Comparison of ENCODE assay signal across 34 cellular contexts in the genomic region with DNA sequence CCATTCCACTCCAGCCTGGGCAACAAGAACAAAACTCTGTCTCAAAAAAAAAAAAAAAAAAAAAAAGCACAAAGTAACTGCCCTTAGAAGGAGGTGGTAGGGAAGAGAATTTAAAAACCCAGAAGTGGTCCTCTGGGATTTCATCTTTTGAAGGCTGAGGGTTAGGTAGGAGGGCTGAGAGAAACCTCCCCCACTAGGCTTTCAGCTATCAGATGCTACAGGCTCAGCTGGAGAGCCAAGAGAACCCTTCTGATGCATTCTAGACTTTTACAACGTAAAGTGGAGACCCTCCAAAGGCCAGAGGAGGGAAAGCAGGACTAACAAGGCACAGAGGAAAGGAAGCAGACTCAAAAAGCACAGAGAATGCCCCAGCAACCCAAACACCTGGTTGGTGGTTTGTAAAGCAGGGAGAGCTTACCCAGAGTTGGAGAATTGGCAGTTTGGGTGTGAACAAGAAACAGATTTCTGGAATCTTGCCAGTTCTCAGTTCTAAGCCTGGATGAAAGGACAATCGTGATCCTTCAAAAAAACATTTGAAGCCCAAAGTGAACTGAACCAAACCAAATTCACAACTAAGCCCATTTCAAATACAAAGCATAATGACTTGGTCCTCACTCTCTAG. TPM values are rescaled to one million over a fixed set of nuclear protein-coding genes. Genes with fewer than 3 reads are reported as not detected.
DNase-seq lines count a peak whose midpoint lies in the region; ATAC-seq, FAIRE-seq and TF ChIP-seq lines count a peak whose summit lies in the region.
"Had no signal": no experiment of that assay in that cellular context is flagged by ENCODE, and none has a peak within 500 bp of the region (broad histone marks: within the 10 kb centered on the region; RNA-seq: fewer than 3 reads in every experiment).

No MANE protein-coding gene starts in this region.

- no peaks in the 10 kb centered on the region for H3K27me3 ChIP-seq in KMS-11 (ENCODE audit: insufficient read depth, low read depth)
- H3K27me3 ChIP-seq: ascending aorta, gastroesophageal sphincter, hepatocyte, left lung, neural progenitor cell, testis had no signal

- no peak for TF ChIP-seq CTCF in KMS-11 (conservative IDR thresholded peaks at IDR 0.05; ENCODE audit: low read depth, low read length)

- CTCF ChIA-PET in activated naive CD4-positive, alpha-beta T cell treated with anti-CD3 and anti-CD28 coated beads, Interleukin-2, amount 10 ng/mL, durations not matched to agents 7 days and 5 days (lab: Charles Lee): interaction anchor here (0.7 kb wide), 1 partner anchor 474 kb away, joined by 3 read pairs; no protein-coding TSS in a partner anchor

- H3K36me3 ChIP-seq in KMS-11 (ENCODE audit: insufficient read depth): no peaks in the 10 kb centered on the region
- H3K36me3 ChIP-seq: ascending aorta, gastroesophageal sphincter, left lung, neural progenitor cell had no signal

- H3K4me3 Mint-ChIP-seq in activated naive CD4-positive, alpha-beta T cell treated with anti-CD3 and anti-CD28 coated beads, Interleukin-2, amount 10 ng/mL, durations not matched to agents 7 days and 5 days: no peak overlapping the region
- H3K4me3 Mint-ChIP-seq: activated B cell treated with CpG ODN at 0.5 μM for 24 hours; activated T-cell treated with anti-CD3 and anti-CD28 coated beads, Interleukin-2, amount 50 U/mL, for 24 hours; memory B cell; neural progenitor cell; stimulated activated naive CD8-positive, alpha-beta T cell treated with anti-CD3 and anti-CD28 coated beads, Interleukin-15, Interleukin-2, amounts not matched to agents 100 ng/mL and 50 ng/mL, for 24 hours had no signal

- DNase-seq in DMS 273 (lab: John Stamatoyannopoulos, UW; ENCODE audit: unreplicated experiment) (peak; percentile 35), DMS 273 treated with DMSO at 0.1 percent for 48 hours (lab: John Stamatoyannopoulos, UW) (no peak), NCI-H69 (lab: John Stamatoyannopoulos, UW) (peak; percentile 51), left colon (no peak), H54 (ENCODE audit: insufficient read length, low spot score) (no peak), NCI-H146 treated with DMSO at 0.1 percent for 48 hours (lab: John Stamatoyannopoulos, UW; ENCODE audit: unreplicated experiment) (no peak)
- no peak for DNase-seq in activated naive CD4-positive, alpha-beta T cell treated with anti-CD3 and anti-CD28 coated beads, Interleukin-2, amount 10 ng/mL, durations not matched to agents 7 days and 5 days
- DNase-seq: activated B cell treated with CpG ODN at 0.5 μM for 24 hours; activated CD4-positive, alpha-beta T cell treated with anti-CD3 and anti-CD28 coated beads, Interleukin-2, amount 50 U/mL, for 1 hour; activated gamma-delta T cell; activated T-cell treated with anti-CD3 and anti-CD28 coated beads, Interleukin-2, amount 50 U/mL, for 24 hours; effector CD4-positive, alpha-beta T cell; EL; HCEC 1CT; MV-4-11; NCI-H1694 treated with DMSO at 0.1 percent for 48 hours; NCI-H446 treated with DMSO at 0.1 percent for 48 hours; PC-3; right cardiac atrium; SK-N-SH; stimulated activated CD4-positive, alpha-beta T cell treated with anti-CD3 and anti-CD28 coated beads, Interleukin-2, amount 100 ng/mL, for 24 hours; testis had no signal

- peak overlapping the region; percentile 61 for H3K4me2 ChIP-seq in KMS-11
- H3K4me2 ChIP-seq: hepatocyte, neural progenitor cell, SK-N-SH had no signal

- H3K79me2 ChIP-seq in KMS-11 (ENCODE audit: insufficient read depth, low read depth): no peaks in the 10 kb centered on the region
- H3K79me2 ChIP-seq: hepatocyte had no signal

- H3K27ac Mint-ChIP-seq in activated naive CD4-positive, alpha-beta T cell treated with anti-CD3 and anti-CD28 coated beads, Interleukin-2, amount 10 ng/mL, durations not matched to agents 7 days and 5 days: no peak overlapping the region
- H3K27ac Mint-ChIP-seq: activated B cell treated with CpG ODN at 0.5 μM for 24 hours; activated T-cell treated with anti-CD3 and anti-CD28 coated beads, Interleukin-2, amount 50 U/mL, for 24 hours; memory B cell; neural progenitor cell; stimulated activated naive CD8-positive, alpha-beta T cell treated with anti-CD3 and anti-CD28 coated beads, Interleukin-15, Interleukin-2, amounts not matched to agents 100 ng/mL and 50 ng/mL, for 24 hours had no signal

- no peak for TF ChIP-seq POLR2A in H54 (IDR thresholded peaks at IDR 0.05; ENCODE audit: low read depth, low read length)

- H2AFZ ChIP-seq in KMS-11 (ENCODE audit: low read depth): peak overlapping the region; percentile 36
- H2AFZ ChIP-seq: hepatocyte, neural progenitor cell had no signal

- H3K4me1 ChIP-seq in KMS-11 (ENCODE audit: low read depth, poor library complexity, severe bottlenecking): peaks cover 44% of the 10 kb centered on the region
- H3K4me1 ChIP-seq: ascending aorta, gastroesophageal sphincter, left lung, testis had no signal

- peak; percentile 77 for ATAC-seq in left colon
- ATAC-seq: gastroesophageal sphincter, left lung, PC-3, right cardiac atrium, Right ventricle myocardium inferior had no signal

- no peaks in the 10 kb centered on the region for H4K20me1 ChIP-seq in KMS-11 (ENCODE audit: insufficient read depth)

- peaks cover 28% of the 10 kb centered on the region for H3K27me3 Mint-ChIP-seq in activated naive CD4-positive, alpha-beta T cell treated with anti-CD3 and anti-CD28 coated beads, Interleukin-2, amount 10 ng/mL, durations not matched to agents 7 days and 5 days
- H3K27me3 Mint-ChIP-seq: activated T-cell treated with anti-CD3 and anti-CD28 coated beads, Interleukin-2, amount 50 U/mL, for 24 hours; memory B cell; stimulated activated naive CD8-positive, alpha-beta T cell treated with anti-CD3 and anti-CD28 coated beads, Interleukin-15, Interleukin-2, amounts not matched to agents 100 ng/mL and 50 ng/mL, for 24 hours had no signal

- no peak for FAIRE-seq in H54 (lab: Jason Lieb, UNC)
- FAIRE-seq: colon, D721Med had no signal

- no peaks in the 10 kb centered on the region for H3K36me3 Mint-ChIP-seq in activated naive CD4-positive, alpha-beta T cell treated with anti-CD3 and anti-CD28 coated beads, Interleukin-2, amount 10 ng/mL, durations not matched to agents 7 days and 5 days
- H3K36me3 Mint-ChIP-seq: memory B cell, neural progenitor cell had no signal

- no peaks in the 10 kb centered on the region for H3K9me3 Mint-ChIP-seq in activated naive CD4-positive, alpha-beta T cell treated with anti-CD3 and anti-CD28 coated beads, Interleukin-2, amount 10 ng/mL, durations not matched to agents 7 days and 5 days
- H3K9me3 Mint-ChIP-seq: activated B cell treated with CpG ODN at 0.5 μM for 24 hours; activated T-cell treated with anti-CD3 and anti-CD28 coated beads, Interleukin-2, amount 50 U/mL, for 24 hours; memory B cell; neural progenitor cell; stimulated activated naive CD8-positive, alpha-beta T cell treated with anti-CD3 and anti-CD28 coated beads, Interleukin-15, Interleukin-2, amounts not matched to agents 100 ng/mL and 50 ng/mL, for 24 hours had no signal

- no peak overlapping the region; the same call in 1 of the 2 replicates for H3K9ac ChIP-seq in KMS-11
- H3K9ac ChIP-seq: neural progenitor cell, SK-N-SH had no signal

- no peak overlapping the region for H3K4me3 ChIP-seq in KMS-11 (IDR thresholded peaks at IDR 0.05; ENCODE audit: insufficient read depth, low read depth, low read length)
- H3K4me3 ChIP-seq: ascending aorta, gastroesophageal sphincter, hepatocyte, left lung, neural progenitor cell, testis had no signal

- intact Hi-C loops in left colon (cut with DNase I, micrococcal nuclease): no loop called here

- H3K4me1 Mint-ChIP-seq in activated naive CD4-positive, alpha-beta T cell treated with anti-CD3 and anti-CD28 coated beads, Interleukin-2, amount 10 ng/mL, durations not matched to agents 7 days and 5 days: no peaks in the 10 kb centered on the region
- H3K4me1 Mint-ChIP-seq: activated B cell treated with CpG ODN at 0.5 μM for 24 hours, memory B cell had no signal

- H3K27ac ChIP-seq in KMS-11: peak overlapping the region; percentile 52
- H3K27ac ChIP-seq: 22Rv1, ascending aorta, gastroesophageal sphincter, hepatocyte, left lung, neural progenitor cell, testis had no signal

RNA-seq across cellular contexts. Expression of gene SPAG4, which starts 23.2 kb away (rescaled TPM):
- 1 to 10 TPM; 3.2 to 5.8 TPM for total RNA-seq in left colon

RNA-seq across cellular contexts. Expression of gene ERGIC3, which starts 50.6 kb away (rescaled TPM):
- total RNA-seq in left colon: 100 to 1,000 TPM; 262 to 278 TPM

Comparison
In these comparisons a context has a peak if more than half of its experiments do, and no peak if none do; other contexts are left out.
1. DNase-seq: peak in DMS 273 (single experiment) and NCI-H69 (single experiment); none in DMS 273 treated with DMSO at 0.1 percent for 48 hours (single experiment), left colon (0 of 2), H54 (single experiment), activated naive CD4-positive, alpha-beta T cell treated with anti-CD3 and anti-CD28 coated beads, Interleukin-2, amount 10 ng/mL, durations not matched to agents 7 days and 5 days (single experiment) and NCI-H146 treated with DMSO at 0.1 percent for 48 hours (single experiment).